In the genomic region with DNA sequence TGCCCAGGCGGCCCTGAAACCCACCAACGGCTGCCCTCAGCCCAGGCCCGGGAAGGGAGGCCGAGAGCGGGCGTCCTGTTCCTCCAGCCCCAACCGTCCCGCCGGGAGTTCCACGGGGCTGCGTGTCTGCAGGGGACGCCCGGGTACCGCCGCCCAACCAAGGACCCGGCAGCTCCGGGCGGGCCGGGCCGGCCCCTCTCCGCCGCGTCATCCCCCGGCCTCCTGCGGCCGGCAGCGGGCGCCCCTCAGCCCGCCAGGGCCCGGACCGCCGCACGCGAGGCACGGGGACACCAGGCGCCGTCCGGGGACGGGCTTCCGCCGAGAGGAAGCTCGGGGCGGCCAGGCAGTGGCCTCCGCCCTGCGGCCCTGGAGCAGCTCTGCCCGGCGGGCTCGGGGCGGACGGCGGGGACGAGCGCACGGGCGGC, we compare ENCODE assay signal across 8 cellular contexts. TPM values are rescaled to one million over a fixed set of nuclear protein-coding genes. Genes with fewer than 3 reads are reported as not detected.
DNase-seq lines count a peak whose midpoint lies in the region; ATAC-seq and TF ChIP-seq lines count a peak whose summit lies in the region.

No MANE protein-coding gene starts in this region.

- H3K4me1 ChIP-seq in IMR-90 (ENCODE audit: control insufficient read depth, insufficient read depth, low read length): peaks cover 4% of the 10 kb centered on the region
- peaks cover 17% of the 10 kb centered on the region for H3K4me1 ChIP-seq in hepatocyte (ENCODE audit: insufficient read depth)

- WGBS in IMR-90 (ENCODE audit: extremely low coverage in 2 of 2, insufficient read length in 1 of 2), 2 experiments: 0% methylated on average over 29 of the region's 55 CpGs; no CpG with 5 or more reads in 1 of the 2 experiments
- 2% methylated on average over 21 of the region's 55 CpGs for WGBS in hepatocyte (ENCODE audit: low lambda C conversion rate, missing lambda C conversion rate)

- H3K9ac ChIP-seq in IMR-90 (ENCODE audit: low read depth, low read length): peak overlapping the region; percentile 96

- peaks cover 8% of the 10 kb centered on the region for H3K9me1 ChIP-seq in IMR-90 (ENCODE audit: insufficient read depth, low read length)

- H3K4me3 ChIP-seq in IMR-90 (ENCODE audit: insufficient read depth, low read depth, low read length) (peak overlapping the region; percentile 79), hepatocyte (peak overlapping the region; percentile 80)

- intact Hi-C loops in IMR-90 (cut with micrococcal nuclease): loop anchor here (2.0 kb wide), 1 partner anchor 95 kb away; the partner anchor contains the start of gene PHPT1

- peak; percentile 39 for TF ChIP-seq CTCF in IMR-90 (conservative IDR thresholded peaks at IDR 0.05; ENCODE audit: low read depth, low read length)
- peak; percentile 9 for TF ChIP-seq CTCF in hepatocyte (IDR thresholded peaks at IDR 0.05; ENCODE audit: poor library complexity)

- H2BK15ac ChIP-seq in IMR-90 (ENCODE audit: low read depth, low read length): no peak overlapping the region

- H2BK20ac ChIP-seq in IMR-90 (ENCODE audit: low read depth, low read length): no peak overlapping the region

- H3K4ac ChIP-seq in IMR-90 (ENCODE audit: low read depth, low read length): peak overlapping the region; percentile 75

- no peak overlapping the region for H3K56ac ChIP-seq in IMR-90 (ENCODE audit: extremely low read depth, insufficient read depth, low read length)

- peak overlapping the region; percentile 24 for H3K23ac ChIP-seq in IMR-90 (ENCODE audit: low read depth, low read length)

- peak; percentile 42 for ATAC-seq in GM21360 (IDR thresholded peaks at IDR 0.05; ENCODE audit: unreplicated experiment)
- ATAC-seq in IMR-90 (ENCODE audit: low read depth): peak; percentile 66

- BruUV-seq in IMR-90 (replicated peaks; lab: Mats Ljungman, UMichigan): no TSS peak

- peak overlapping the region; percentile 23; the same call in 1 of the 2 replicates for H2BK120ac ChIP-seq in IMR-90 (ENCODE audit: low read depth, low read length)

- POLR2A ChIA-PET in IMR-90 (lab: Charles Lee; ENCODE audit: unreplicated experiment): no interaction called here

- H4K91ac ChIP-seq in IMR-90 (ENCODE audit: insufficient read depth, low read depth, low read length): peak overlapping the region; percentile 33

- TF ChIP-seq POLR2A in IMR-90 (IDR thresholded peaks at IDR 0.05; ENCODE audit: low read depth, low read length): peak; percentile 67; the same call in 1 of the 2 replicates

- peak overlapping the region; percentile 88 for H2BK5ac ChIP-seq in IMR-90 (ENCODE audit: low read depth, low read length, poor library complexity, severe bottlenecking)

- peak overlapping the region; percentile 81 for H3K14ac ChIP-seq in IMR-90 (replicated peaks; ENCODE audit: low read depth, low read length)

- H3K79me1 ChIP-seq in IMR-90 (ENCODE audit: low read depth in 1 of 2, low read length in 2 of 2): peaks cover 5 to 35% of the 10 kb centered on the region in 2 experiments

- peak overlapping the region; percentile 85; the same call in 1 of the 2 replicates for H2AK5ac ChIP-seq in IMR-90 (ENCODE audit: low read depth, low read length)

- peaks cover 38% of the 10 kb centered on the region for H3K36me3 ChIP-seq in IMR-90 (ENCODE audit: control insufficient read depth, insufficient read depth, low read length)
- no peaks in the 10 kb centered on the region for H3K36me3 ChIP-seq in hepatocyte (replicated peaks; ENCODE audit: insufficient read depth, low read depth)

- dilution Hi-C loops in IMR-90 (cut with HindIII; ENCODE audit: low sequenced_read_pairs, unreplicated experiment): no loop called here

- peaks cover 22% of the 10 kb centered on the region for H4K20me1 ChIP-seq in IMR-90 (ENCODE audit: insufficient read depth, low read length)
- H4K20me1 ChIP-seq in hepatocyte (ENCODE audit: insufficient read depth, poor library complexity, severe bottlenecking): peaks cover 4% of the 10 kb centered on the region

- H3K18ac ChIP-seq in IMR-90 (ENCODE audit: low read depth, low read length): peak overlapping the region; percentile 25; the same call in 1 of the 2 replicates

- TF ChIP-seq RAD21 in IMR-90 (IDR thresholded peaks at IDR 0.05; ENCODE audit: low read length): no peak

- DNase-seq in ELR (ENCODE audit: low read depth) (peak; percentile 67), IMR-90 (peak; percentile 55), hepatocyte (ENCODE audit: low spot score) (peak; percentile 86), H4 (ENCODE audit: low spot score) (no peak), NCI-H2227 (lab: John Stamatoyannopoulos, UW; ENCODE audit: unreplicated experiment) (no peak)
- peak; percentile 13 to 16 for DNase-seq in stimulated activated CD4-positive, alpha-beta T cell treated with anti-CD3 and anti-CD28 coated beads, Interleukin-4, amount 100 ng/mL, for 48 hours (ENCODE audit: low read depth in 2 of 2)

- peak overlapping the region; percentile 86 for H3K4me2 ChIP-seq in IMR-90 (ENCODE audit: low read depth, low read length)
- H3K4me2 ChIP-seq in hepatocyte: peak overlapping the region; percentile 98

- peaks cover 24% of the 10 kb centered on the region for H3K79me2 ChIP-seq in hepatocyte

- H4K5ac ChIP-seq in IMR-90 (ENCODE audit: low read depth, low read length): peak overlapping the region; percentile 73

- H3K27me3 ChIP-seq in IMR-90 (ENCODE audit: control insufficient read depth, insufficient read depth, low read length) (no peaks in the 10 kb centered on the region), hepatocyte (no peaks in the 10 kb centered on the region)

- CTCF ChIA-PET in IMR-90 (lab: Yijun Ruan, JAX): interaction anchor here (0.6 to 1.0 kb wide), 2 partner anchors 12 to 42 kb away, joined by 3 read pairs; no protein-coding TSS in a partner anchor

- H2AFZ ChIP-seq in IMR-90 (replicated peaks; ENCODE audit: low read length, poor library complexity) (peak overlapping the region; percentile 91), hepatocyte (peak overlapping the region; percentile 41)

- peak overlapping the region in 1 of 2 experiments; percentile 67; a peak in 1 of 4 replicates for H4K8ac ChIP-seq in IMR-90 (ENCODE audit: low read depth in 2 of 2, low read length in 2 of 2)

- in situ Hi-C loops in IMR-90 (cut with MboI; ENCODE audit: low sequenced_read_pairs): no loop called here

- H3K9me2 ChIP-seq in hepatocyte (replicated peaks; ENCODE audit: insufficient read depth): no peaks in the 10 kb centered on the region

- peak overlapping the region; percentile 100 for H2AK9ac ChIP-seq in IMR-90 (replicated peaks; ENCODE audit: low read depth, low read length, poor library complexity)

- H3K27ac ChIP-seq in IMR-90 (ENCODE audit: insufficient read depth, low read length) (peak overlapping the region; percentile 97), angular gyrus (ENCODE audit: low read depth, low read length) (peak overlapping the region; percentile 62), hepatocyte (peak overlapping the region; percentile 95)

- H3K9me3 ChIP-seq in IMR-90 (ENCODE audit: control insufficient read depth, insufficient read depth, low read length) (no peaks in the 10 kb centered on the region), hepatocyte (ENCODE audit: low read depth) (no peaks in the 10 kb centered on the region)

TF ChIP-seq in IMR-90, 13 proteins besides CTCF, POLR2A, EP300 and RAD21:
- TF ChIP-seq BHLHE40 (IDR thresholded peaks at IDR 0.05; ENCODE audit: low read depth, low read length): peak; percentile 32; the same call in 1 of the 2 replicates
- TF ChIP-seq, protein P1, sequence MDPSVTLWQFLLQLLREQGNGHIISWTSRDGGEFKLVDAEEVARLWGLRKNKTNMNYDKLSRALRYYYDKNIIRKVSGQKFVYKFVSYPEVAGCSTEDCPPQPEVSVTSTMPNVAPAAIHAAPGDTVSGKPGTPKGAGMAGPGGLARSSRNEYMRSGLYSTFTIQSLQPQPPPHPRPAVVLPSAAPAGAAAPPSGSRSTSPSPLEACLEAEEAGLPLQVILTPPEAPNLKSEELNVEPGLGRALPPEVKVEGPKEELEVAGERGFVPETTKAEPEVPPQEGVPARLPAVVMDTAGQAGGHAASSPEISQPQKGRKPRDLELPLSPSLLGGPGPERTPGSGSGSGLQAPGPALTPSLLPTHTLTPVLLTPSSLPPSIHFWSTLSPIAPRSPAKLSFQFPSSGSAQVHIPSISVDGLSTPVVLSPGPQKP (IDR thresholded peaks at IDR 0.05; ENCODE audit: borderline replicate concordance, low read depth, low read length): no peak
TF ChIP-seq in IMR-90: peak in this region for 1.

RNA-seq across cellular contexts. Expression of gene FBXW5, which starts 0.4 kb away (rescaled TPM):
- total RNA-seq in IMR-90 (2012; rRNA removed) (65.1 and 72.2 TPM in 2 replicates), hepatocyte (141 and 179 TPM in 2 replicates)
- polyA plus RNA-seq in IMR-90 (2012; rRNA removed) (80.2 and 95.4 TPM in 2 replicates), hepatocyte (160 and 172 TPM in 2 replicates)
- 49.2 and 116 TPM in 2 replicates for polyA plus RNA-seq in IMR-90 (2012; cell fraction: cytosol; rRNA removed)
- 316 and 1,080 TPM in 2 replicates for polyA plus RNA-seq in IMR-90 (2012; cell fraction: nucleus; rRNA removed; ENCODE audit: low replicate concordance)
- 56.2 and 83.0 TPM in 2 replicates for total RNA-seq in H4 (2014; rRNA removed; shearing (Covaris generic))

RNA-seq across cellular contexts. Expression of gene C8G, which starts 0.9 kb away (rescaled TPM):
- not detected in 2 replicates for total RNA-seq in IMR-90 (2012; rRNA removed)
- 0.37 and 0.80 TPM in 2 replicates for polyA plus RNA-seq in IMR-90 (2012; rRNA removed)
- polyA plus RNA-seq in IMR-90 (2012; cell fraction: cytosol; rRNA removed): 0.35 TPM in 1 of 2 replicates, not detected in the other
- 3.0 and 9.7 TPM in 2 replicates for polyA plus RNA-seq in IMR-90 (2012; cell fraction: nucleus; rRNA removed; ENCODE audit: low replicate concordance)
- total RNA-seq in hepatocyte: 5.7 and 15.7 TPM in 2 replicates
- polyA plus RNA-seq in hepatocyte: 15.4 and 15.7 TPM in 2 replicates
- total RNA-seq in H4 (2014; rRNA removed; shearing (Covaris generic)): not detected in 2 replicates

RNA-seq across cellular contexts. Expression of gene LCN12, which starts 8.0 kb away (rescaled TPM):
- total RNA-seq in IMR-90 (2012; rRNA removed): not detected in 2 replicates
- 0.12 TPM in 1 of 2 replicates, not detected in the other for polyA plus RNA-seq in IMR-90 (2012; rRNA removed)
- not detected in 2 replicates for polyA plus RNA-seq in IMR-90 (2012; cell fraction: cytosol; rRNA removed)
- 1.7 and 4.3 TPM in 2 replicates for polyA plus RNA-seq in IMR-90 (2012; cell fraction: nucleus; rRNA removed; ENCODE audit: low replicate concordance)
- total RNA-seq in hepatocyte: 1.6 and 4.1 TPM in 2 replicates
- polyA plus RNA-seq in hepatocyte: 27.4 and 36.8 TPM in 2 replicates
- total RNA-seq in H4 (2014; rRNA removed; shearing (Covaris generic)): not detected in 2 replicates

RNA-seq across cellular contexts. Expression of gene PTGDS, which starts 33.2 kb away (rescaled TPM):
- total RNA-seq in IMR-90 (2012; rRNA removed): not detected in 2 replicates
- 0.87 and 1.2 TPM in 2 replicates for polyA plus RNA-seq in IMR-90 (2012; rRNA removed)
- polyA plus RNA-seq in IMR-90 (2012; cell fraction: cytosol; rRNA removed): 3.1 and 4.8 TPM in 2 replicates
- polyA plus RNA-seq in IMR-90 (2012; cell fraction: nucleus; rRNA removed; ENCODE audit: low replicate concordance): 6.0 and 7.3 TPM in 2 replicates
- total RNA-seq in hepatocyte: 56.0 and 56.4 TPM in 2 replicates
- 290 and 383 TPM in 2 replicates for polyA plus RNA-seq in hepatocyte
- not detected in 2 replicates for total RNA-seq in H4 (2014; rRNA removed; shearing (Covaris generic))

RNA-seq across cellular contexts. Expression of gene LCNL1, which starts 38.7 kb away (rescaled TPM):
- not detected in 2 replicates for total RNA-seq in IMR-90 (2012; rRNA removed)
- polyA plus RNA-seq in IMR-90 (2012; rRNA removed): 0.13 and 0.15 TPM in 2 replicates
- 0.04 TPM in 1 of 2 replicates, not detected in the other for polyA plus RNA-seq in IMR-90 (2012; cell fraction: cytosol; rRNA removed)
- 2.4 and 4.0 TPM in 2 replicates for polyA plus RNA-seq in IMR-90 (2012; cell fraction: nucleus; rRNA removed; ENCODE audit: low replicate concordance)
- 0.04 and 0.13 TPM in 2 replicates for total RNA-seq in hepatocyte
- 0.47 and 2.2 TPM in 2 replicates for polyA plus RNA-seq in hepatocyte
- not detected in 2 replicates for total RNA-seq in H4 (2014; rRNA removed; shearing (Covaris generic))

Comparison
In these comparisons a context has a peak if more than half of its experiments do, and no peak if none do; other contexts are left out.
1. DNase-seq: peak in ELR (single experiment), IMR-90 (single experiment), hepatocyte (single experiment) and stimulated activated CD4-positive, alpha-beta T cell treated with anti-CD3 and anti-CD28 coated beads, Interleukin-4, amount 100 ng/mL, for 48 hours (2 of 2); none in H4 (single experiment) and NCI-H2227 (single experiment).
2. Peak in every context shown above with its lines, with median percentiles within 50 percentile points of each other: H3K27ac ChIP-seq.